Comparison of ENCODE assay signal across 9 cellular contexts in the genomic region with DNA sequence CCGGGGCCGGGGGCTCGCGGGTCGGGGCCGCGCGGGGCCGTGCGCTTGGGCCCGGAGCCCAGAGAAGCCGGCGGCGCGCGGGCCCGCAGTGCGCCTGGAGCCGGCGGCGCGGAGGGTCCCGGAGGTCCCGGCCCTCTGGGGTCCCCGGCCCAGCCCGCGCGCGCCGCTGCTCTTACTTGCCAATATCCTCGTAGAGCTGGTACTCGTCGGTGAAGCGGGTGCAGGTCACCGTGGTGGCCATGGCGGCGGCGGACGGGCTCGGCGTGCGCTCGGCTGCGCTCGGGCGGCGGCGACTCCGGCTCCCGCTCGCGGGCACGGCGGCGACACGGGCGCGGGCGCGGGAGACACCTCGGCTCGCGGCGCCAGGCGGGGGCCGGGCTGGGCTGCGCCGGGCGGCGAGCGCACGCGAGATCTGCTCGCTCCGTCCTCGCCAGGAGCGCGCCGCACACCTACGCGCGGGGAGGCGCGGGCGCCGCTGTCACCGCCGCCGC. TPM values are rescaled to one million over a fixed set of nuclear protein-coding genes. Genes with fewer than 3 reads are reported as not detected.
DNase-seq lines count a peak whose midpoint lies in the region; ATAC-seq and TF ChIP-seq lines count a peak whose summit lies in the region.
"Had no signal": no experiment of that assay in that cellular context is flagged by ENCODE, and none has a peak within 500 bp of the region (broad histone marks: within the 10 kb centered on the region; RNA-seq: fewer than 3 reads in every experiment).

TSS of gene CAMK2B (minus strand) at position 414 of the 491 bp plus-strand sequence. CDS start at position 241, 173 bp downstream.

- CTCF ChIA-PET in HEK293T (lab: Yijun Ruan, JAX), result no interaction called here

- peak; percentile 56 for DNase-seq in HEK293T (ENCODE audit: extremely low spot score)
- DNase-seq in Right ventricle myocardium superior, result no peak
- DNase-seq in sciatic nerve (ENCODE audit: low spot score), result no peak
- no peak for DNase-seq in HUDEP-2 (lab: John Stamatoyannopoulos, UW; ENCODE audit: unreplicated experiment in 76 of 76)
- no peak for DNase-seq in inferior parietal cortex (ENCODE audit: extremely low spot score)

- intact Hi-C loops in Right ventricle myocardium superior (cut with DNase I) (no loop called here), sciatic nerve (cut with DNase I) (no loop called here)

- TF ChIP-seq CTCF in VCaP (conservative IDR thresholded peaks at IDR 0.05), result no peak

- peak; percentile 10 for ATAC-seq in Right ventricle myocardium superior (ENCODE audit: poor library complexity)
- ATAC-seq in sciatic nerve, result no peak
- no peak for ATAC-seq in GM19351 (IDR thresholded peaks at IDR 0.05; ENCODE audit: unreplicated experiment)
- no peak for ATAC-seq in GM19324 (IDR thresholded peaks at IDR 0.05; ENCODE audit: low FRiP score, unreplicated experiment)

- H3K27ac ChIP-seq in VCaP, result peak within 1 kb of the TSS; percentile 94
- H3K27ac ChIP-seq: skin epidermis had no signal

- POLR2A ChIA-PET in HEK293T (lab: Yijun Ruan, JAX), result no interaction called here

TF ChIP-seq in HEK293T, 16 proteins besides CTCF, POLR2A, EP300 and RAD21:
- TF ChIP-seq TARDBP (IDR thresholded peaks at IDR 0.05) (no peak), FOXK2 (IDR thresholded peaks at IDR 0.05) (no peak), FOXM1 (IDR thresholded peaks at IDR 0.05; ENCODE audit: borderline replicate concordance) (no peak)

RNA-seq across cellular contexts. Expression of gene CAMK2B, which starts in this region (rescaled TPM):
- 87.2 TPM for total RNA-seq in Right ventricle myocardium superior
- total RNA-seq in sciatic nerve, result 26.9 TPM
